ENCODE assay signal across 18 cellular contexts in genomic region chr3:195517030-195517429, GRCh38. TPM values are rescaled to one million over a fixed set of nuclear protein-coding genes. Genes with fewer than 3 reads are reported as not detected.
DNase-seq lines count a peak whose midpoint lies in the region; ATAC-seq lines count a peak whose summit lies in the region.
"Had no signal": no experiment of that assay in that cellular context is flagged by ENCODE, and none has a peak within 500 bp of the region (broad histone marks: within the 10 kb centered on the region; RNA-seq: fewer than 3 reads in every experiment).

No MANE protein-coding gene starts in this region.

- H3K36me3 Mint-ChIP-seq in activated CD4-positive, alpha-beta T cell treated with anti-CD3 and anti-CD28 coated beads, Interleukin-2, amount 10 ng/mL, durations not matched to agents 24 days and 14 days (ENCODE audit: low read depth) = peaks cover 44% of the 10 kb centered on the region
- peaks cover 50% of the 10 kb centered on the region for H3K36me3 Mint-ChIP-seq in CD4-positive, CD25-positive, alpha-beta regulatory T cell
- peaks cover 100% of the 10 kb centered on the region for H3K36me3 Mint-ChIP-seq in stimulated activated effector memory CD8-positive, alpha-beta T cell treated with anti-CD3 and anti-CD28 coated beads, Interleukin-12 subunit alpha, Interleukin-12 subunit beta, amount 100 ng/mL, for 72 hours

- peak overlapping the region; percentile 10 for H3K27ac ChIP-seq in CD4-positive, CD25-positive, alpha-beta regulatory T cell (ENCODE audit: insufficient read depth, low read length, poor library complexity, severe bottlenecking)
- H3K27ac ChIP-seq: BLaER1 had no signal

- H3K9me3 Mint-ChIP-seq in activated CD4-positive, alpha-beta T cell treated with anti-CD3 and anti-CD28 coated beads, Interleukin-2, amount 10 ng/mL, durations not matched to agents 24 days and 14 days = no peaks in the 10 kb centered on the region
- H3K9me3 Mint-ChIP-seq in CD4-positive, CD25-positive, alpha-beta regulatory T cell = no peaks in the 10 kb centered on the region
- H3K9me3 Mint-ChIP-seq in stimulated activated effector memory CD8-positive, alpha-beta T cell treated with anti-CD3 and anti-CD28 coated beads, Interleukin-12 subunit alpha, Interleukin-12 subunit beta, amount 100 ng/mL, for 72 hours = no peaks in the 10 kb centered on the region
- H3K9me3 Mint-ChIP-seq: CD8-positive, alpha-beta T cell; H9 had no signal

- no peaks in the 10 kb centered on the region for H3K27me3 ChIP-seq in CD4-positive, CD25-positive, alpha-beta regulatory T cell (ENCODE audit: control insufficient read depth, insufficient read depth, low read length)
- H3K27me3 ChIP-seq: BLaER1 had no signal

- no peak for ATAC-seq in CD4-positive, CD25-positive, alpha-beta regulatory T cell (ENCODE audit: low read depth in 2 of 2)
- no peak for ATAC-seq in stimulated activated effector memory CD8-positive, alpha-beta T cell treated with anti-CD3 and anti-CD28 coated beads, Interleukin-12 subunit alpha, Interleukin-12 subunit beta, amount 100 ng/mL, for 72 hours
- no peak for ATAC-seq in HG03457 (IDR thresholded peaks at IDR 0.05; ENCODE audit: unreplicated experiment)
- ATAC-seq: CD8-positive, alpha-beta T cell; GM12878 had no signal

- peaks cover 8% of the 10 kb centered on the region for H3K4me1 Mint-ChIP-seq in activated CD4-positive, alpha-beta T cell treated with anti-CD3 and anti-CD28 coated beads, Interleukin-2, amount 10 ng/mL, durations not matched to agents 24 days and 14 days
- peaks cover 16 to 31% (median 18%) of the 10 kb centered on the region in 4 donors for H3K4me1 Mint-ChIP-seq in CD4-positive, CD25-positive, alpha-beta regulatory T cell
- H3K4me1 Mint-ChIP-seq in stimulated activated effector memory CD8-positive, alpha-beta T cell treated with anti-CD3 and anti-CD28 coated beads, Interleukin-12 subunit alpha, Interleukin-12 subunit beta, amount 100 ng/mL, for 72 hours = peaks cover 14% of the 10 kb centered on the region

- DNase-seq in activated CD4-positive, alpha-beta T cell treated with anti-CD3 and anti-CD28 coated beads, Interleukin-2, amount 10 ng/mL, durations not matched to agents 24 days and 14 days = peak; percentile 23
- no peak for DNase-seq in activated CD4-positive, alpha-beta T cell treated with anti-CD3 and anti-CD28 coated beads for 1 hour
- DNase-seq in CD4-positive, CD25-positive, alpha-beta regulatory T cell = no peak
- peak; percentile 66 for DNase-seq in NCI-H69 (lab: John Stamatoyannopoulos, UW)
- no peak for DNase-seq in stimulated activated effector memory CD8-positive, alpha-beta T cell treated with anti-CD3 and anti-CD28 coated beads, Interleukin-12 subunit alpha, Interleukin-12 subunit beta, amount 100 ng/mL, for 72 hours (ENCODE audit: low spot score in 2 of 2)
- DNase-seq in LoVo (ENCODE audit: low spot score) = no peak
- DNase-seq: 8988T; Calu3; CD8-positive, alpha-beta T cell; DMS 273 treated with DMSO at 0.1 percent for 48 hours; DMS53; DND-41; EL; H9 had no signal

- no peak overlapping the region for H3K27ac Mint-ChIP-seq in activated CD4-positive, alpha-beta T cell treated with anti-CD3 and anti-CD28 coated beads, Interleukin-2, amount 10 ng/mL, durations not matched to agents 24 days and 14 days
- peak overlapping the region in 1 of 3 donors; percentile 26 for H3K27ac Mint-ChIP-seq in CD4-positive, CD25-positive, alpha-beta regulatory T cell
- peak overlapping the region; percentile 50 for H3K27ac Mint-ChIP-seq in stimulated activated effector memory CD8-positive, alpha-beta T cell treated with anti-CD3 and anti-CD28 coated beads, Interleukin-12 subunit alpha, Interleukin-12 subunit beta, amount 100 ng/mL, for 72 hours
- H3K27ac Mint-ChIP-seq: CD14-positive monocyte, H9 had no signal

- no peaks in the 10 kb centered on the region for H3K9me3 ChIP-seq in CD4-positive, CD25-positive, alpha-beta regulatory T cell (ENCODE audit: control insufficient read depth in 2 of 2, low read length in 2 of 2)
- H3K9me3 ChIP-seq: BLaER1 had no signal

- no peaks in the 10 kb centered on the region for H3K4me1 ChIP-seq in CD4-positive, CD25-positive, alpha-beta regulatory T cell (ENCODE audit: control insufficient read depth, insufficient read depth, low read length, poor library complexity, severe bottlenecking)

- H3K4me3 ChIP-seq in CD4-positive, CD25-positive, alpha-beta regulatory T cell (ENCODE audit: low read depth, low read length) = no peak overlapping the region
- H3K4me3 ChIP-seq: BLaER1, GM12878 had no signal

- intact Hi-C loops in activated CD4-positive, alpha-beta T cell treated with anti-CD3 and anti-CD28 coated beads, Interleukin-2, amount 10 ng/mL, durations not matched to agents 24 days and 14 days (cut with micrococcal nuclease) = no loop called here

- H3K36me3 ChIP-seq in CD4-positive, CD25-positive, alpha-beta regulatory T cell (ENCODE audit: control insufficient read depth, insufficient read depth, low read length) = peaks cover 77% of the 10 kb centered on the region

- no peak overlapping the region for H3K4me3 Mint-ChIP-seq in activated CD4-positive, alpha-beta T cell treated with anti-CD3 and anti-CD28 coated beads, Interleukin-2, amount 10 ng/mL, durations not matched to agents 24 days and 14 days
- no peak overlapping the region for H3K4me3 Mint-ChIP-seq in CD4-positive, CD25-positive, alpha-beta regulatory T cell
- no peak overlapping the region for H3K4me3 Mint-ChIP-seq in stimulated activated effector memory CD8-positive, alpha-beta T cell treated with anti-CD3 and anti-CD28 coated beads, Interleukin-12 subunit alpha, Interleukin-12 subunit beta, amount 100 ng/mL, for 72 hours
- H3K4me3 Mint-ChIP-seq: CD14-positive monocyte; CD8-positive, alpha-beta T cell; H9 had no signal

- H3K27me3 Mint-ChIP-seq in activated CD4-positive, alpha-beta T cell treated with anti-CD3 and anti-CD28 coated beads, Interleukin-2, amount 10 ng/mL, durations not matched to agents 24 days and 14 days = no peaks in the 10 kb centered on the region
- no peaks in the 10 kb centered on the region for H3K27me3 Mint-ChIP-seq in CD4-positive, CD25-positive, alpha-beta regulatory T cell

RNA-seq across cellular contexts. Expression of gene PPP1R2, which starts 26.1 kb away (rescaled TPM):
- total RNA-seq in activated CD4-positive, alpha-beta T cell treated with anti-CD3 and anti-CD28 coated beads, Interleukin-2, amount 10 ng/mL, durations not matched to agents 24 days and 14 days = 75.2 and 78.2 TPM in 2 replicates
- 169 TPM for total RNA-seq in CD4-positive, CD25-positive, alpha-beta regulatory T cell
- polyA plus RNA-seq in CD4-positive, CD25-positive, alpha-beta regulatory T cell = 100 to 1,000 TPM; 253 to 337 (median 306) TPM

Comparison
In these comparisons a context has a peak if more than half of its experiments do, and no peak if none do; other contexts are left out.
1. DNase-seq: peak in activated CD4-positive, alpha-beta T cell treated with anti-CD3 and anti-CD28 coated beads, Interleukin-2, amount 10 ng/mL, durations not matched to agents 24 days and 14 days (single experiment) and NCI-H69 (single experiment); none in activated CD4-positive, alpha-beta T cell treated with anti-CD3 and anti-CD28 coated beads for 1 hour (single experiment), CD4-positive, CD25-positive, alpha-beta regulatory T cell (0 of 3), stimulated activated effector memory CD8-positive, alpha-beta T cell treated with anti-CD3 and anti-CD28 coated beads, Interleukin-12 subunit alpha, Interleukin-12 subunit beta, amount 100 ng/mL, for 72 hours (0 of 2) and LoVo (single experiment).